Comparison of ENCODE assay signal across 1 cellular context in genomic region chr17:73643012-73643845, GRCh38.
A peak's percentile ranks its signal among the peaks of the same experiment; 100 is the strongest.
TF ChIP-seq lines count a peak whose summit lies in the region.

No MANE protein-coding gene starts in this region.

TF ChIP-seq in HEK293, 187 proteins besides CTCF, POLR2A, EP300 and RAD21 (continued from another document):
- TF ChIP-seq ZNF843 (tag by site-specific recombination; IDR thresholded peaks at IDR 0.05) (no peak), ZBTB7A (tag by site-specific recombination; IDR thresholded peaks at IDR 0.05; ENCODE audit: low read depth) (0 out of 2 replicates have a peak, but pooled peaks have one; percentile 33), WT1 (tag by site-specific recombination; IDR thresholded peaks at IDR 0.05) (peak; percentile 21; the same call in 1 of the 2 replicates), IKZF3 (tag by site-specific recombination; IDR thresholded peaks at IDR 0.05) (peak; percentile 61; the same call in 1 of the 2 replicates), ZNF747 (tag by site-specific recombination; IDR thresholded peaks at IDR 0.05) (no peak), ZBTB48 (tag by site-specific recombination; IDR thresholded peaks at IDR 0.05) (0 out of 2 replicates have a peak, but pooled peaks have one; percentile 39), KLF8 (tag by site-specific recombination; IDR thresholded peaks at IDR 0.05) (peak; percentile 73), ZNF423 (tag by site-specific recombination; IDR thresholded peaks at IDR 0.05) (peak; percentile 89), SP2 (tag by site-specific recombination; IDR thresholded peaks at IDR 0.05) (peak; percentile 77), KLF9 (tag by site-specific recombination; IDR thresholded peaks at IDR 0.05; ENCODE audit: low read depth) (peak; percentile 89), YY1 (tag by site-specific recombination; IDR thresholded peaks at IDR 0.05) (peak; percentile 59; the same call in 1 of the 2 replicates), KLF10 (tag by site-specific recombination; IDR thresholded peaks at IDR 0.05) (no peak), SP3 (tag by site-specific recombination; IDR thresholded peaks at IDR 0.05) (peak; percentile 86), ZFP41 (tag by site-specific recombination; IDR thresholded peaks at IDR 0.05; ENCODE audit: borderline replicate concordance) (no peak), ZNF16 (tag by site-specific recombination; IDR thresholded peaks at IDR 0.05; ENCODE audit: low read depth) (no peak), ZNF416 (tag by site-specific recombination; IDR thresholded peaks at IDR 0.05) (no peak), ZSCAN30 (tag by site-specific recombination; IDR thresholded peaks at IDR 0.05) (peak; percentile 29; the same call in 1 of the 2 replicates), ZFHX2 (tag by site-specific recombination; conservative IDR thresholded peaks at IDR 0.05) (peak; percentile 95), SP7 (tag by site-specific recombination; IDR thresholded peaks at IDR 0.05) (peak; percentile 46; the same call in 1 of the 2 replicates), ZNF132 (tag by site-specific recombination; IDR thresholded peaks at IDR 0.05; ENCODE audit: borderline replicate concordance) (no peak), KLF7 (tag by site-specific recombination; IDR thresholded peaks at IDR 0.05; ENCODE audit: borderline replicate concordance) (peak; percentile 80; the same call in 1 of the 2 replicates), ZFP37 (tag by site-specific recombination; IDR thresholded peaks at IDR 0.05) (peak; percentile 26; the same call in 1 of the 2 replicates), ZIC2 (tag by site-specific recombination; IDR thresholded peaks at IDR 0.05) (peak; percentile 99), ZNF768 (tag by site-specific recombination; IDR thresholded peaks at IDR 0.05) (no peak), ZNF140 (tag by site-specific recombination; IDR thresholded peaks at IDR 0.05) (no peak), ZNF324 (tag by site-specific recombination; IDR thresholded peaks at IDR 0.05) (0 out of 2 replicates have a peak, but pooled peaks have one; percentile 25), ZBTB49 (tag by site-specific recombination; IDR thresholded peaks at IDR 0.05; ENCODE audit: low read depth) (no peak), ZSCAN16 (tag by site-specific recombination; IDR thresholded peaks at IDR 0.05) (no peak), ZNF501 (tag by site-specific recombination; IDR thresholded peaks at IDR 0.05) (0 out of 2 replicates have a peak, but pooled peaks have one; percentile 38), ZNF335 (tag by site-specific recombination; conservative IDR thresholded peaks at IDR 0.05) (peak; percentile 70), ZBTB20 (tag by site-specific recombination; IDR thresholded peaks at IDR 0.05) (peak; percentile 93), ZNF548 (tag by site-specific recombination; IDR thresholded peaks at IDR 0.05) (no peak), ZNF366 (tag by site-specific recombination; conservative IDR thresholded peaks at IDR 0.05) (no peak), ZBTB21 (tag by site-specific recombination; IDR thresholded peaks at IDR 0.05) (no peak), KLF16 (tag by site-specific recombination; IDR thresholded peaks at IDR 0.05) (peak; percentile 46; the same call in 1 of the 2 replicates), ZNF529 (tag by site-specific recombination; IDR thresholded peaks at IDR 0.05; ENCODE audit: insufficient replicate concordance) (no peak), BCL11A (tag by site-specific recombination; IDR thresholded peaks at IDR 0.05; ENCODE audit: low read depth) (peak; percentile 51; the same call in 1 of the 2 replicates), ZNF610 (tag by site-specific recombination; IDR thresholded peaks at IDR 0.05; ENCODE audit: borderline replicate concordance) (no peak; the same call in 1 of the 2 replicates), HOXA7 (CRISPR knock-in tag; IDR thresholded peaks at IDR 0.05; ENCODE audit: borderline replicate concordance) (no peak), EGR2 (tag by site-specific recombination; IDR thresholded peaks at IDR 0.05; ENCODE audit: low read depth) (peak; percentile 83), ZNF404 (tag by site-specific recombination; IDR thresholded peaks at IDR 0.05) (no peak), ZNF24 (tag by site-specific recombination; IDR thresholded peaks at IDR 0.05) (no peak)
- TF ChIP-seq, protein P1, sequence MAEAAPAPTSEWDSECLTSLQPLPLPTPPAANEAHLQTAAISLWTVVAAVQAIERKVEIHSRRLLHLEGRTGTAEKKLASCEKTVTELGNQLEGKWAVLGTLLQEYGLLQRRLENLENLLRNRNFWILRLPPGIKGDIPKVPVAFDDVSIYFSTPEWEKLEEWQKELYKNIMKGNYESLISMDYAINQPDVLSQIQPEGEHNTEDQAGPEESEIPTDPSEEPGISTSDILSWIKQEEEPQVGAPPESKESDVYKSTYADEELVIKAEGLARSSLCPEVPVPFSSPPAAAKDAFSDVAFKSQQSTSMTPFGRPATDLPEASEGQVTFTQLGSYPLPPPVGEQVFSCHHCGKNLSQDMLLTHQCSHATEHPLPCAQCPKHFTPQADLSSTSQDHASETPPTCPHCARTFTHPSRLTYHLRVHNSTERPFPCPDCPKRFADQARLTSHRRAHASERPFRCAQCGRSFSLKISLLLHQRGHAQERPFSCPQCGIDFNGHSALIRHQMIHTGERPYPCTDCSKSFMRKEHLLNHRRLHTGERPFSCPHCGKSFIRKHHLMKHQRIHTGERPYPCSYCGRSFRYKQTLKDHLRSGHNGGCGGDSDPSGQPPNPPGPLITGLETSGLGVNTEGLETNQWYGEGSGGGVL (tag by site-specific recombination; IDR thresholded peaks at IDR 0.05): peak; percentile 87
- TF ChIP-seq, protein P2, sequence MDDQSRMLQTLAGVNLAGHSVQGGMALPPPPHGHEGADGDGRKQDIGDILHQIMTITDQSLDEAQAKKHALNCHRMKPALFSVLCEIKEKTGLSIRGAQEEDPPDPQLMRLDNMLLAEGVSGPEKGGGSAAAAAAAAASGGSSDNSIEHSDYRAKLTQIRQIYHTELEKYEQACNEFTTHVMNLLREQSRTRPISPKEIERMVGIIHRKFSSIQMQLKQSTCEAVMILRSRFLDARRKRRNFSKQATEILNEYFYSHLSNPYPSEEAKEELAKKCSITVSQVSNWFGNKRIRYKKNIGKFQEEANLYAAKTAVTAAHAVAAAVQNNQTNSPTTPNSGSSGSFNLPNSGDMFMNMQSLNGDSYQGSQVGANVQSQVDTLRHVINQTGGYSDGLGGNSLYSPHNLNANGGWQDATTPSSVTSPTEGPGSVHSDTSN (CRISPR knock-in tag; IDR thresholded peaks at IDR 0.05): no peak
- TF ChIP-seq, protein P3, sequence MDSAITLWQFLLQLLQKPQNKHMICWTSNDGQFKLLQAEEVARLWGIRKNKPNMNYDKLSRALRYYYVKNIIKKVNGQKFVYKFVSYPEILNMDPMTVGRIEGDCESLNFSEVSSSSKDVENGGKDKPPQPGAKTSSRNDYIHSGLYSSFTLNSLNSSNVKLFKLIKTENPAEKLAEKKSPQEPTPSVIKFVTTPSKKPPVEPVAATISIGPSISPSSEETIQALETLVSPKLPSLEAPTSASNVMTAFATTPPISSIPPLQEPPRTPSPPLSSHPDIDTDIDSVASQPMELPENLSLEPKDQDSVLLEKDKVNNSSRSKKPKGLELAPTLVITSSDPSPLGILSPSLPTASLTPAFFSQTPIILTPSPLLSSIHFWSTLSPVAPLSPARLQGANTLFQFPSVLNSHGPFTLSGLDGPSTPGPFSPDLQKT (IDR thresholded peaks at IDR 0.05; ENCODE audit: borderline replicate concordance, low read depth, low read length): no peak
- TF ChIP-seq, protein P4, sequence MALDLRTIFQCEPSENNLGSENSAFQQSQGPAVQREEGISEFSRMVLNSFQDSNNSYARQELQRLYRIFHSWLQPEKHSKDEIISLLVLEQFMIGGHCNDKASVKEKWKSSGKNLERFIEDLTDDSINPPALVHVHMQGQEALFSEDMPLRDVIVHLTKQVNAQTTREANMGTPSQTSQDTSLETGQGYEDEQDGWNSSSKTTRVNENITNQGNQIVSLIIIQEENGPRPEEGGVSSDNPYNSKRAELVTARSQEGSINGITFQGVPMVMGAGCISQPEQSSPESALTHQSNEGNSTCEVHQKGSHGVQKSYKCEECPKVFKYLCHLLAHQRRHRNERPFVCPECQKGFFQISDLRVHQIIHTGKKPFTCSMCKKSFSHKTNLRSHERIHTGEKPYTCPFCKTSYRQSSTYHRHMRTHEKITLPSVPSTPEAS (tag by site-specific recombination; IDR thresholded peaks at IDR 0.05): no peak
- TF ChIP-seq, protein P5, sequence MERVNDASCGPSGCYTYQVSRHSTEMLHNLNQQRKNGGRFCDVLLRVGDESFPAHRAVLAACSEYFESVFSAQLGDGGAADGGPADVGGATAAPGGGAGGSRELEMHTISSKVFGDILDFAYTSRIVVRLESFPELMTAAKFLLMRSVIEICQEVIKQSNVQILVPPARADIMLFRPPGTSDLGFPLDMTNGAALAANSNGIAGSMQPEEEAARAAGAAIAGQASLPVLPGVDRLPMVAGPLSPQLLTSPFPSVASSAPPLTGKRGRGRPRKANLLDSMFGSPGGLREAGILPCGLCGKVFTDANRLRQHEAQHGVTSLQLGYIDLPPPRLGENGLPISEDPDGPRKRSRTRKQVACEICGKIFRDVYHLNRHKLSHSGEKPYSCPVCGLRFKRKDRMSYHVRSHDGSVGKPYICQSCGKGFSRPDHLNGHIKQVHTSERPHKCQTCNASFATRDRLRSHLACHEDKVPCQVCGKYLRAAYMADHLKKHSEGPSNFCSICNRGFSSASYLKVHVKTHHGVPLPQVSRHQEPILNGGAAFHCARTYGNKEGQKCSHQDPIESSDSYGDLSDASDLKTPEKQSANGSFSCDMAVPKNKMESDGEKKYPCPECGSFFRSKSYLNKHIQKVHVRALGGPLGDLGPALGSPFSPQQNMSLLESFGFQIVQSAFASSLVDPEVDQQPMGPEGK (tag by site-specific recombination; IDR thresholded peaks at IDR 0.05): peak; percentile 79
